24 cellular contexts compared by ENCODE assay signal in genomic region chr5:9382511-9382910, GRCh38.
"Had no signal": no experiment of that assay in that cellular context is flagged by ENCODE, and none has a peak within 500 bp of the region (broad histone marks: within the 10 kb centered on the region; RNA-seq: fewer than 3 reads in every experiment).

No MANE protein-coding gene starts in this region.

- DNase-seq: natural killer cell; occipital lobe; ovary; retina; right lobe of liver; sigmoid colon; small intestine; stimulated activated CD4-positive, alpha-beta T cell treated with anti-CD3 and anti-CD28 coated beads, Interleukin-15, amount 100 ng/mL, for 24 hours; stimulated activated CD4-positive, alpha-beta T cell treated with anti-CD3 and anti-CD28 coated beads, Interleukin-2, amount 100 ng/mL, for 24 hours; stimulated activated CD4-positive, alpha-beta T cell treated with anti-CD3 and anti-CD28 coated beads, Interleukin-2, amount 100 ng/mL, for 48 hours; stimulated activated CD4-positive, alpha-beta T cell treated with anti-CD3 and anti-CD28 coated beads, Interleukin-4, amount 100 ng/mL, for 24 hours; stimulated activated naive B cell treated with anti-CD40 and anti-IgM and Interleukin-4, amounts not matched to agents 10 μg/mL and 1 μg/mL and 100 μg/mL, for 72 hours; stimulated activated naive CD4-positive, alpha-beta T cell treated with Interleukin-2 at 50 U/mL for 16 hours; stomach; thyroid gland; upper lobe of left lung had no signal

- H3K4me3 ChIP-seq: neural progenitor cell, ovary, prostate gland, right atrium auricular region, right lobe of liver, sigmoid colon, stomach, thoracic aorta, thyroid gland, tibial nerve, upper lobe of left lung, vagina had no signal

- FAIRE-seq: small intestine, urothelium cell line had no signal

- H3K27me3 ChIP-seq: neural progenitor cell, ovary, right atrium auricular region, right lobe of liver, sigmoid colon, stomach, thyroid gland, tibial nerve, upper lobe of left lung, vagina had no signal

- ATAC-seq: natural killer cell; right lobe of liver; stimulated activated effector memory CD8-positive, alpha-beta T cell treated with anti-CD3 and anti-CD28 coated beads, Interleukin-12 subunit alpha, Interleukin-12 subunit beta, amount 100 ng/mL, for 72 hours; stimulated activated naive B cell treated with anti-CD40 and anti-IgM and Interleukin-4, amounts not matched to agents 10 μg/mL and 1 μg/mL and 100 μg/mL, for 72 hours had no signal

- H3K27ac ChIP-seq: neural progenitor cell, ovary, prostate gland, right atrium auricular region, right lobe of liver, sigmoid colon, stomach, thoracic aorta, thyroid gland, tibial nerve, upper lobe of left lung, vagina had no signal

- H3K9me3 ChIP-seq: ovary, prostate gland, right atrium auricular region, right lobe of liver, sigmoid colon, stomach, thoracic aorta, thyroid gland, tibial nerve, upper lobe of left lung, vagina had no signal

- H3K4me1 ChIP-seq: neural progenitor cell, prostate gland, right lobe of liver, sigmoid colon, stomach, thyroid gland, tibial nerve, upper lobe of left lung had no signal

- H3K36me3 ChIP-seq: neural progenitor cell, ovary, prostate gland, right atrium auricular region, right lobe of liver, sigmoid colon, stomach, thoracic aorta, thyroid gland, upper lobe of left lung had no signal
